ENCODE assay signal across 8 cellular contexts in the genomic region with DNA sequence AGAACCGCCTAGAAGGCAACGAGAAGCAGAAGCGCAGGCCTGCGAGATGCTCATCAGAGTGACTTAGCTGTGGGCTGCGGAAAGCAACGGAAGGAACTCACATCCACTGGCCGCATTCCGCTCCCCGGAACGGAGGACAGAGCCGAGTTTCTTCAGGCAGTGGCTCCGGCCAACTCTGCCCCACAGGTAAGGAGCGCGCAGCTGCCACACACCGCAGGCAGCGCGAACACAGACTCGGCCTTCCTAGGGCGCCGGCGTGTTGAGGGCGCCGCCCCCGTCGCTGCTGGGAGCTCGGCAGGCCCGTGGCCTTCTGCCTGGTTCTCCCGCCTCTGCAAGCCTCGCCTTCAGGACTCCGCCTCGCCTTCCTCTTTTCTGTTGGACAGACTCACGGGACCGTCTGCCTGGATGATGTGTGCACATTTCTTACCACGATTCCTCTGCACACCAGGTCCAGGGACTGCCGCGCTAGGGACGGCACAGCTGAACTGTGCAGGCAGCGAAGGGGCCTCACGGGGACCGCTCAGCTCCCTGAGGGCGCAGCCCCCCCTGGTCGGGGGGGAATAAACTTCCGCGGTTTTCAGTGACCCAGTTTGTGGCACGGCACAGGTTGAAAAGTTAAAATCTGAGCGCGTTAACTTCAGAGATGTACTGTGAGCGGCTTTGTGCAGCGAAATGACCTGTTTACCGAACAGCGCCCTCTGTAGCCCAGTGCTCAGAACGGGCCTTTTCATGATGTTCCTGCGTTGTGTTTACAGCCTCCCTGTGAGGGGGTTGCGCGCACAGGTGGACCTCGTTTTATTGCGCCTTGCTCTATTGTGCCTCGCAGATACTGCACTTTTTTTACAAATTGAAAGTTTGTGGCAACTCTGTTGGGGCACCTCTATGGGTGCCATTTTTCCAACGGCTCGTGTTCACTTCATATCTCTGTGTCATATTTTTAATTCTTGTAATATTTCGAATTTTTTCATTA. TPM values are rescaled to one million over a fixed set of nuclear protein-coding genes. Genes with fewer than 3 reads are reported as not detected.
DNase-seq lines count a peak whose midpoint lies in the region; ATAC-seq and TF ChIP-seq lines count a peak whose summit lies in the region.

No MANE protein-coding gene starts in this region.

- peaks cover 12 to 17% (median 15%) of the 10 kb centered on the region in 5 experiments for H3K9me3 Mint-ChIP-seq in brain

- H3K4me1 Mint-ChIP-seq in brain, result peaks cover 17% of the 10 kb centered on the region

- peak; percentile 83 for DNase-seq in GM13976 (ENCODE audit: low spot score)
- DNase-seq in NCI-H2081 treated with DMSO at 0.1 percent for 48 hours (lab: John Stamatoyannopoulos, UW), result peak; percentile 4
- DNase-seq in UCSD-AML1 (lab: John Stamatoyannopoulos, UW; ENCODE audit: unreplicated experiment), result peak; percentile 77
- DNase-seq in sigmoid colon, result peak; percentile 89
- no peak for DNase-seq in cortex of kidney (lab: John Stamatoyannopoulos, UW)

- H3K4me3 Mint-ChIP-seq in brain, result peak overlapping the region; percentile 85 to 92 (median 88)

- peaks cover 0 to 5% (median 0%) of the 10 kb centered on the region in 4 donors for H3K9me3 ChIP-seq in sigmoid colon

- no peaks in the 10 kb centered on the region for H3K36me3 ChIP-seq in sigmoid colon

- 2 to 4% methylated on average over 61 of the region's 61 CpGs for WGBS in sigmoid colon, 2 donors

- H3K27ac Mint-ChIP-seq in brain, result peak overlapping the region; percentile 78 to 89 (median 85)

- peaks cover 25% of the 10 kb centered on the region for H3K36me3 Mint-ChIP-seq in brain

- intact Hi-C loops in sigmoid colon (cut with DNase I), result loop anchor here (2.0 to 10.0 kb wide), 3 partner anchors 157 to 705 kb away; a partner anchor contains a TSS

- peak overlapping the region; percentile 58 for H3K4me3 ChIP-seq in iPS-11a (ENCODE audit: low read depth, low read length)
- peak overlapping the region; percentile 35 to 62 (median 56) for H3K4me3 ChIP-seq in sigmoid colon

- TF ChIP-seq EP300 in sigmoid colon (IDR thresholded peaks at IDR 0.05), result no peak

- TF ChIP-seq POLR2A in sigmoid colon (IDR thresholded peaks at IDR 0.05), result no peak

- TF ChIP-seq CTCF in GM13976 (IDR thresholded peaks at IDR 0.05; ENCODE audit: borderline replicate concordance, control extremely low read depth, extremely low read depth, insufficient read depth, missing control alignments) (peak; percentile 83), brain (conservative IDR thresholded peaks at IDR 0.05) (peak; percentile 82 to 92), sigmoid colon (IDR thresholded peaks at IDR 0.05) (peak; percentile 60 to 85 (median 76))

- in situ Hi-C loops in GM13976 (cut with MboI; ENCODE audit: low sequenced_read_pairs, unreplicated experiment), result no loop called here

- no peaks in the 10 kb centered on the region for H3K27me3 ChIP-seq in sigmoid colon

- peak overlapping the region; percentile 78 to 88 (median 83) for H3K27ac ChIP-seq in sigmoid colon

- H3K4me1 ChIP-seq in sigmoid colon, result peaks cover 0 to 13% (median 10%) of the 10 kb centered on the region in 4 donors

- peak; percentile 66 for ATAC-seq in HG02970 (IDR thresholded peaks at IDR 0.05; ENCODE audit: low FRiP score, unreplicated experiment)

- peaks cover 17% of the 10 kb centered on the region for H3K27me3 Mint-ChIP-seq in brain

RNA-seq across cellular contexts. Expression of a gene that starts 15.8 kb away (rescaled TPM):
- polyA plus RNA-seq in brain (ENCODE audit: insufficient read depth, low read depth, low replicate concordance), result 6.8 TPM
- total RNA-seq in sigmoid colon, result 1 to 10 TPM in 3 of 4 donors, under 1 TPM in 1; 0.66 to 2.8 (median 1.9) TPM
- under 1 TPM in 1 of 3 donors, not detected in 2; 0.51 TPM for polyA plus RNA-seq in sigmoid colon

RNA-seq across cellular contexts. Expression of a gene that starts 42.6 kb away (rescaled TPM):
- polyA plus RNA-seq in brain (ENCODE audit: insufficient read depth, low read depth, low replicate concordance) (94.2 TPM), sigmoid colon (10 to 100 TPM; 24.7 to 38.6 (median 32.4) TPM)
- 10 to 100 TPM; 14.4 to 33.8 (median 24.2) TPM for total RNA-seq in sigmoid colon
